Comparison of ENCODE assay signal across 1 cellular context in genomic region chr10:128125944-128126764, GRCh38.
TF ChIP-seq lines count a peak whose summit lies in the region.

A gene with protein sequence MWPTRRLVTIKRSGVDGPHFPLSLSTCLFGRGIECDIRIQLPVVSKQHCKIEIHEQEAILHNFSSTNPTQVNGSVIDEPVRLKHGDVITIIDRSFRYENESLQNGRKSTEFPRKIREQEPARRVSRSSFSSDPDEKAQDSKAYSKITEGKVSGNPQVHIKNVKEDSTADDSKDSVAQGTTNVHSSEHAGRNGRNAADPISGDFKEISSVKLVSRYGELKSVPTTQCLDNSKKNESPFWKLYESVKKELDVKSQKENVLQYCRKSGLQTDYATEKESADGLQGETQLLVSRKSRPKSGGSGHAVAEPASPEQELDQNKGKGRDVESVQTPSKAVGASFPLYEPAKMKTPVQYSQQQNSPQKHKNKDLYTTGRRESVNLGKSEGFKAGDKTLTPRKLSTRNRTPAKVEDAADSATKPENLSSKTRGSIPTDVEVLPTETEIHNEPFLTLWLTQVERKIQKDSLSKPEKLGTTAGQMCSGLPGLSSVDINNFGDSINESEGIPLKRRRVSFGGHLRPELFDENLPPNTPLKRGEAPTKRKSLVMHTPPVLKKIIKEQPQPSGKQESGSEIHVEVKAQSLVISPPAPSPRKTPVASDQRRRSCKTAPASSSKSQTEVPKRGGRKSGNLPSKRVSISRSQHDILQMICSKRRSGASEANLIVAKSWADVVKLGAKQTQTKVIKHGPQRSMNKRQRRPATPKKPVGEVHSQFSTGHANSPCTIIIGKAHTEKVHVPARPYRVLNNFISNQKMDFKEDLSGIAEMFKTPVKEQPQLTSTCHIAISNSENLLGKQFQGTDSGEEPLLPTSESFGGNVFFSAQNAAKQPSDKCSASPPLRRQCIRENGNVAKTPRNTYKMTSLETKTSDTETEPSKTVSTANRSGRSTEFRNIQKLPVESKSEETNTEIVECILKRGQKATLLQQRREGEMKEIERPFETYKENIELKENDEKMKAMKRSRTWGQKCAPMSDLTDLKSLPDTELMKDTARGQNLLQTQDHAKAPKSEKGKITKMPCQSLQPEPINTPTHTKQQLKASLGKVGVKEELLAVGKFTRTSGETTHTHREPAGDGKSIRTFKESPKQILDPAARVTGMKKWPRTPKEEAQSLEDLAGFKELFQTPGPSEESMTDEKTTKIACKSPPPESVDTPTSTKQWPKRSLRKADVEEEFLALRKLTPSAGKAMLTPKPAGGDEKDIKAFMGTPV (N-terminal part only) (minus strand): TSS chr10:128126423. CDS start chr10:128125667, 756 bp downstream.

TF ChIP-seq in H1, 55 proteins besides CTCF, POLR2A, EP300 and RAD21 (continued from another document):
- TF ChIP-seq KDM1A (IDR thresholded peaks at IDR 0.05; ENCODE audit: borderline replicate concordance, low read length), result no peak
- no peak for TF ChIP-seq CTBP2 (IDR thresholded peaks at IDR 0.05; ENCODE audit: borderline replicate concordance, insufficient read depth, insufficient read length, low read length)
- TF ChIP-seq CHD1 (IDR thresholded peaks at IDR 0.05; ENCODE audit: low read depth, low read length), result no peak
- TF ChIP-seq RXRA (IDR thresholded peaks at IDR 0.05; ENCODE audit: insufficient read depth, low read depth, low read length), result no peak
- TF ChIP-seq CREB1 (IDR thresholded peaks at IDR 0.05), result peak; percentile 30; the same call in 1 of the 2 replicates
- no peak for TF ChIP-seq SIX5 (IDR thresholded peaks at IDR 0.05; ENCODE audit: low read depth, low read length)
- TF ChIP-seq SP1 (IDR thresholded peaks at IDR 0.05; ENCODE audit: low read depth, low read length), result no peak
- no peak for TF ChIP-seq SAP30 (IDR thresholded peaks at IDR 0.05; ENCODE audit: insufficient read depth, insufficient replicate concordance, low read length)
